In the genomic region with DNA sequence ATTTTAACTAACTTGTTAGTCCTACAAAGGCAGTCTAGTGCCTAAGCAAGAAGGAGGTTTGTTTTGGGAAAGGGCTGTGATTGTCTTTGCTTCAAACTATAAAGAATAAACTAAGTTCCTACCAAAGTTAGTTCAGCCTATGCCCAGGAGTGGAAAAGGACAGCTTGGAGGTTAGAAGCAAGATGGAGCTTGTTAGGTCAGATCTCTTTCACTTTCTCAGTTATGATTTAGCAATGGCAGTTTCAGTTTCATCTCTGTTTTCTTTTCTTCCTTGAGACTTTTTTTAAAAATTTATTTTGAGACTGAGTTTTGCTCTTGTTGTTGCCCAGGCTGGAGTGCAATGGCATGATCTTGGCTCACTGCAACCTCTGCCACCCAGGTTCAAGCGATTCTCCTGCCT, we compare ENCODE assay signal across 19 cellular contexts.
A peak's percentile ranks its signal among the peaks of the same experiment; 100 is the strongest.
DNase-seq lines count a peak whose midpoint lies in the region; ATAC-seq lines count a peak whose summit lies in the region.
"Had no signal": no experiment of that assay in that cellular context is flagged by ENCODE, and none has a peak within 500 bp of the region (broad histone marks: within the 10 kb centered on the region; RNA-seq: fewer than 3 reads in every experiment).

No MANE protein-coding gene starts in this region.

- ATAC-seq in GM18909 (IDR thresholded peaks at IDR 0.05; ENCODE audit: poor library complexity, unreplicated experiment) = peak; percentile 63
- ATAC-seq in GM21576 (IDR thresholded peaks at IDR 0.05; ENCODE audit: unreplicated experiment) = peak; percentile 58
- ATAC-seq in HG03558 (IDR thresholded peaks at IDR 0.05; ENCODE audit: extremely low read depth, unreplicated experiment) = peak; percentile 60
- ATAC-seq: HepG2, SK-N-SH treated with all-trans-retinoic acid at 6 μM for 48 hours, T-cell had no signal

- no peak for DNase-seq in DMS 273 (lab: John Stamatoyannopoulos, UW; ENCODE audit: unreplicated experiment)
- DNase-seq in NCI-H526 (lab: John Stamatoyannopoulos, UW) = no peak
- DNase-seq in activated gamma-delta T cell treated with Interleukin-2 at 50 U/mL for 16 hours = no peak
- no peak for DNase-seq in SIG-M5 treated with dmso at 0.1 percent for 504 hours (lab: John Stamatoyannopoulos, UW; ENCODE audit: unreplicated experiment)
- DNase-seq: AML-193, DMS79, KG1, NCI-H1436, NCI-H2029, NCI-H2171, NCI-H446, NCI-H69, SHP77, T-cell had no signal
